Comparison of ENCODE assay signal across 5 cellular contexts in the genomic region with DNA sequence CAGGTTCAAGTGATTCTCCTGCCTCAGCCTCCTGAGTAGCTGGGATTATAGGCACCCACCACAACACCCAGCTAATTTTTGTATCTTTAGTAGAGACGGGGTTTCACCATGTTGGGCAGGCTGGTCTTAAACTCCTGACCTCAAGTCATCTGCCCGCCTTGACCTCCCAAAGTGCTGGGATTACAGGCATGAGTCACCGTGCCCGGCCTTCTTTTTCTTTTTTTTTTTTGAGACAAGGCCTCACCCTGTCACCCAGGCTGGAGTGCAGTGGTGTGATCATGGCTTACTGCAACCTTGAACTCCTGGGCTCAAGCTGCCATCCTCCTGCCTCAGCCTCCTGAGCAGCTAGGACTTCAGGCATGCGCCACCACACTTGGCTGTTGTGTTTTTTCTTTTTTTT. TPM values are rescaled to one million over a fixed set of nuclear protein-coding genes. Genes with fewer than 3 reads are reported as not detected.
"Had no signal": no experiment of that assay in that cellular context is flagged by ENCODE, and none has a peak within 500 bp of the region (broad histone marks: within the 10 kb centered on the region; RNA-seq: fewer than 3 reads in every experiment).

No MANE protein-coding gene starts in this region.

RNA-seq across cellular contexts. Expression of gene OVOL1, which starts 19.1 kb away (rescaled TPM):
- total RNA-seq: activated CD4-positive, alpha-beta memory T cell treated with anti-CD3 and anti-CD28 coated beads, Interleukin-2, amount 10 ng/mL, durations not matched to agents 7 days and 5 days; activated CD4-positive, alpha-beta T cell treated with anti-CD3 and anti-CD28 coated beads, Interleukin-2, amount 10 ng/mL, durations not matched to agents 7 days and 5 days; cardiac septum; fibroblast of lung; T-helper 1 cell treated with Interleukin-12 subunit alpha and Interleukin-12 subunit beta and Interleukin-4 antibody, amounts not matched to agents 30 ng/mL and 1 ng/mL, for 36 hours had no signal
- polyA plus RNA-seq: fibroblast of lung had no signal
